In genomic region chr7:47259682-47260081, GRCh38 we compare ENCODE assay signal across 31 cellular contexts.
"Had no signal": no experiment of that assay in that cellular context is flagged by ENCODE, and none has a peak within 500 bp of the region (broad histone marks: within the 10 kb centered on the region; RNA-seq: fewer than 3 reads in every experiment).

No MANE protein-coding gene starts in this region.

- H3K36me3 ChIP-seq: adrenal gland, ascending aorta, brain microvascular endothelial cell, breast epithelium, cardiac muscle cell had no signal

- DNase-seq: activated effector memory CD4-positive, alpha-beta T cell treated with Interleukin-2 at 50 U/mL for 16 hours; activated gamma-delta T cell; activated gamma-delta T cell treated with Interleukin-2 at 50 U/mL for 16 hours; activated naive CD4-positive, alpha-beta T cell; activated naive CD4-positive, alpha-beta T cell treated with anti-CD3 and anti-CD28 coated beads for 36 hours; activated naive CD4-positive, alpha-beta T cell treated with anti-CD3 and anti-CD28 coated beads, Interleukin-2, amount 10 ng/mL, durations not matched to agents 7 days and 5 days; activated naive CD4-positive, alpha-beta T cell treated with anti-CD3 and anti-CD28 coated beads, Interleukin-2, amount 50 U/mL, for 16 hours; activated naive CD4-positive, alpha-beta T cell treated with Interleukin-2 at 50 U/mL for 16 hours; activated naive CD8-positive, alpha-beta T cell treated with anti-CD3 and anti-CD28 coated beads for 36 hours; activated naive CD8-positive, alpha-beta T cell treated with anti-CD3 and anti-CD28 coated beads, Interleukin-2, amount 10 ng/mL, durations not matched to agents 7 days and 5 days; activated naive CD8-positive, alpha-beta T cell treated with anti-CD3 and anti-CD28 coated beads, Interleukin-2, amount 50 U/mL, for 24 hours; activated T-cell treated with anti-CD3 and anti-CD28 coated beads, Interleukin-2, amount 50 U/mL, for 4 hours; activated T-cell treated with anti-CD3 and anti-CD28 coated beads, Interleukin-2, amount 50 U/mL, for 48 hours; activated T-cell treated with anti-CD3 and anti-CD28 coated beads, Interleukin-2, amount 50 U/mL, for 72 hours; adrenal gland; amniotic stem cell; amygdala; anterior cingulate cortex; aorta; body of pancreas; brain microvascular endothelial cell; caudate nucleus; central memory CD4-positive, alpha-beta T cell; cerebellar nuclear complex had no signal

- H3K4me3 ChIP-seq: adrenal gland, ascending aorta, body of pancreas, breast epithelium, cardiac muscle cell had no signal

- H3K9me3 ChIP-seq: adrenal gland, ascending aorta, body of pancreas, breast epithelium had no signal

- H3K27me3 ChIP-seq: adrenal gland, ascending aorta, body of pancreas, brain microvascular endothelial cell, breast epithelium, cardiac muscle cell had no signal

- H3K27ac ChIP-seq: adrenal gland, ascending aorta, body of pancreas, brain microvascular endothelial cell, breast epithelium, cardiac muscle cell had no signal

- ATAC-seq: activated naive CD4-positive, alpha-beta T cell treated with anti-CD3 and anti-CD28 coated beads, Interleukin-2, amount 50 U/mL, for 72 hours; activated naive CD8-positive, alpha-beta T cell treated with anti-CD3 and anti-CD28 coated beads, Interleukin-2, amount 50 U/mL, for 24 hours; activated T-cell treated with anti-CD3 and anti-CD28 coated beads, Interleukin-2, amount 50 U/mL, for 4 hours; activated T-cell treated with anti-CD3 and anti-CD28 coated beads, Interleukin-2, amount 50 U/mL, for 72 hours; activated T-helper 17 cell treated with anti-CD3 and anti-CD28 coated beads, Interleukin-2, amount 50 U/mL, for 72 hours; body of pancreas had no signal

- FAIRE-seq: astrocyte, bronchial epithelial cell had no signal

- H3K4me1 ChIP-seq: breast epithelium had no signal
